2 cellular contexts compared by ENCODE assay signal in the genomic region with DNA sequence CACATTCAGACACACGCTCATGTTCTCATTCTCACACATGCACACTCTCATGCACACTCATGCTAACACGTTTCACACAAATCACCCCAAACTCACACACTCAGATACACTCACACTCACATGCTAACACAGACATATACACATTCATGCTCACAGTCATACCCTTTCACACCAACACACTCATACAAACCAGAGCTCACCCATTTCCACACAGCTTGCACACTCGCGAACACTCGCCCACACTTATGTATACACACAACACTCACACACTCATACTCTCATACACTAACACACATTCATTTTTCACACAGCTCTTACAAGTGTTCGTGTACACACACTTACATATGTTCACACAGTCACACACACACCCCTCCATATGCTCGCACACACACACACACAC.
TF ChIP-seq lines count a peak whose summit lies in the region.

No MANE protein-coding gene starts in this region.

TF ChIP-seq in HEK293, 187 proteins besides CTCF, POLR2A, EP300 and RAD21 (continued from another document):
- TF ChIP-seq, protein P1, sequence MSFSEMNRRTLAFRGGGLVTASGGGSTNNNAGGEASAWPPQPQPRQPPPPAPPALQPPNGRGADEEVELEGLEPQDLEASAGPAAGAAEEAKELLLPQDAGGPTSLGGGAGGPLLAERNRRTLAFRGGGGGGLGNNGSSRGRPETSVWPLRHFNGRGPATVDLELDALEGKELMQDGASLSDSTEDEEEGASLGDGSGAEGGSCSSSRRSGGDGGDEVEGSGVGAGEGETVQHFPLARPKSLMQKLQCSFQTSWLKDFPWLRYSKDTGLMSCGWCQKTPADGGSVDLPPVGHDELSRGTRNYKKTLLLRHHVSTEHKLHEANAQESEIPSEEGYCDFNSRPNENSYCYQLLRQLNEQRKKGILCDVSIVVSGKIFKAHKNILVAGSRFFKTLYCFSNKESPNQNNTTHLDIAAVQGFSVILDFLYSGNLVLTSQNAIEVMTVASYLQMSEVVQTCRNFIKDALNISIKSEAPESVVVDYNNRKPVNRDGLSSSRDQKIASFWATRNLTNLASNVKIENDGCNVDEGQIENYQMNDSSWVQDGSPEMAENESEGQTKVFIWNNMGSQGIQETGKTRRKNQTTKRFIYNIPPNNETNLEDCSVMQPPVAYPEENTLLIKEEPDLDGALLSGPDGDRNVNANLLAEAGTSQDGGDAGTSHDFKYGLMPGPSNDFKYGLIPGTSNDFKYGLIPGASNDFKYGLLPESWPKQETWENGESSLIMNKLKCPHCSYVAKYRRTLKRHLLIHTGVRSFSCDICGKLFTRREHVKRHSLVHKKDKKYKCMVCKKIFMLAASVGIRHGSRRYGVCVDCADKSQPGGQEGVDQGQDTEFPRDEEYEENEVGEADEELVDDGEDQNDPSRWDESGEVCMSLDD (tag by site-specific recombination; IDR thresholded peaks at IDR 0.05): no peak
- TF ChIP-seq, protein P2, sequence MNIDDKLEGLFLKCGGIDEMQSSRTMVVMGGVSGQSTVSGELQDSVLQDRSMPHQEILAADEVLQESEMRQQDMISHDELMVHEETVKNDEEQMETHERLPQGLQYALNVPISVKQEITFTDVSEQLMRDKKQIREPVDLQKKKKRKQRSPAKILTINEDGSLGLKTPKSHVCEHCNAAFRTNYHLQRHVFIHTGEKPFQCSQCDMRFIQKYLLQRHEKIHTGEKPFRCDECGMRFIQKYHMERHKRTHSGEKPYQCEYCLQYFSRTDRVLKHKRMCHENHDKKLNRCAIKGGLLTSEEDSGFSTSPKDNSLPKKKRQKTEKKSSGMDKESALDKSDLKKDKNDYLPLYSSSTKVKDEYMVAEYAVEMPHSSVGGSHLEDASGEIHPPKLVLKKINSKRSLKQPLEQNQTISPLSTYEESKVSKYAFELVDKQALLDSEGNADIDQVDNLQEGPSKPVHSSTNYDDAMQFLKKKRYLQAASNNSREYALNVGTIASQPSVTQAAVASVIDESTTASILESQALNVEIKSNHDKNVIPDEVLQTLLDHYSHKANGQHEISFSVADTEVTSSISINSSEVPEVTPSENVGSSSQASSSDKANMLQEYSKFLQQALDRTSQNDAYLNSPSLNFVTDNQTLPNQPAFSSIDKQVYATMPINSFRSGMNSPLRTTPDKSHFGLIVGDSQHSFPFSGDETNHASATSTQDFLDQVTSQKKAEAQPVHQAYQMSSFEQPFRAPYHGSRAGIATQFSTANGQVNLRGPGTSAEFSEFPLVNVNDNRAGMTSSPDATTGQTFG (tag by site-specific recombination; IDR thresholded peaks at IDR 0.05; ENCODE audit: borderline replicate concordance): peak; percentile 66; the same call in 1 of the 2 replicates
- no peak for TF ChIP-seq ZNF140 (tag by site-specific recombination; IDR thresholded peaks at IDR 0.05)
- TF ChIP-seq, protein P3, sequence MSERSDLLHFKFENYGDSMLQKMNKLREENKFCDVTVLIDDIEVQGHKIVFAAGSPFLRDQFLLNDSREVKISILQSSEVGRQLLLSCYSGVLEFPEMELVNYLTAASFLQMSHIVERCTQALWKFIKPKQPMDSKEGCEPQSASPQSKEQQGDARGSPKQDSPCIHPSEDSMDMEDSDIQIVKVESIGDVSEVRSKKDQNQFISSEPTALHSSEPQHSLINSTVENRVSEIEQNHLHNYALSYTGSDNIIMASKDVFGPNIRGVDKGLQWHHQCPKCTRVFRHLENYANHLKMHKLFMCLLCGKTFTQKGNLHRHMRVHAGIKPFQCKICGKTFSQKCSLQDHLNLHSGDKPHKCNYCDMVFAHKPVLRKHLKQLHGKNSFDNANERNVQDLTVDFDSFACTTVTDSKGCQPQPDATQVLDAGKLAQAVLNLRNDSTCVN (tag by site-specific recombination; optimal IDR thresholded peaks at IDR 0.05): peak; percentile 12

TF ChIP-seq in K562, 482 proteins besides CTCF, POLR2A, EP300 and RAD21 (continued from another document):
- TF ChIP-seq SMARCA5 (IDR thresholded peaks at IDR 0.05): 0 out of 2 replicates have a peak, but pooled peaks have one; percentile 22
